Comparison of ENCODE assay signal across 8 cellular contexts in genomic region chr3:180036678-180037455, GRCh38. TPM values are rescaled to one million over a fixed set of nuclear protein-coding genes. Genes with fewer than 3 reads are reported as not detected.
DNase-seq lines count a peak whose midpoint lies in the region; ATAC-seq and TF ChIP-seq lines count a peak whose summit lies in the region.

A gene with protein sequence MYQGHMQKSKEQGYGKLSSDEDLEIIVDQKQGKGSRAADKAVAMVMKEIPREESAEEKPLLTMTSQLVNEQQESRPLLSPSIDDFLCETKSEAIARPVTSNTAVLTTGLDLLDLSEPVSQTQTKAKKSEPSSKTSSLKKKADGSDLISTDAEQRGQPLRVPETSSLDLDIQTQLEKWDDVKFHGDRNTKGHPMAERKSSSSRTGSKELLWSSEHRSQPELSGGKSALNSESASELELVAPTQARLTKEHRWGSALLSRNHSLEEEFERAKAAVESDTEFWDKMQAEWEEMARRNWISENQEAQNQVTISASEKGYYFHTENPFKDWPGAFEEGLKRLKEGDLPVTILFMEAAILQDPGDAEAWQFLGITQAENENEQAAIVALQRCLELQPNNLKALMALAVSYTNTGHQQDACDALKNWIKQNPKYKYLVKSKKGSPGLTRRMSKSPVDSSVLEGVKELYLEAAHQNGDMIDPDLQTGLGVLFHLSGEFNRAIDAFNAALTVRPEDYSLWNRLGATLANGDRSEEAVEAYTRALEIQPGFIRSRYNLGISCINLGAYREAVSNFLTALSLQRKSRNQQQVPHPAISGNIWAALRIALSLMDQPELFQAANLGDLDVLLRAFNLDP (minus strand): TSS chr3:180036937. CDS start chr3:180036599, 338 bp downstream.

- intact Hi-C loops in lower lobe of right lung (cut with DNase I): no loop called here

- peaks cover 6 to 14% (median 10%) of the 10 kb centered on the region in 3 donors for H3K4me1 Mint-ChIP-seq in IgD-negative memory B cell
- H3K4me1 Mint-ChIP-seq in stimulated activated naive CD8-positive, alpha-beta T cell treated with anti-CD3 and anti-CD28 coated beads, Interleukin-15, Interleukin-2, amounts not matched to agents 100 ng/mL and 50 ng/mL, for 24 hours (ENCODE audit: low read depth): peaks cover 14% of the 10 kb centered on the region

- peaks cover 0 to 4% (median 2%) of the 10 kb centered on the region in 3 donors for H3K9me3 Mint-ChIP-seq in IgD-negative memory B cell
- no peaks in the 10 kb centered on the region for H3K9me3 Mint-ChIP-seq in stimulated activated naive CD8-positive, alpha-beta T cell treated with anti-CD3 and anti-CD28 coated beads, Interleukin-15, Interleukin-2, amounts not matched to agents 100 ng/mL and 50 ng/mL, for 24 hours

- peak within 1 kb of the TSS in 3 of 4 donors; percentile 22 to 68 (median 28) for H3K4me3 Mint-ChIP-seq in IgD-negative memory B cell
- peak within 1 kb of the TSS; percentile 64 for H3K4me3 Mint-ChIP-seq in stimulated activated naive CD8-positive, alpha-beta T cell treated with anti-CD3 and anti-CD28 coated beads, Interleukin-15, Interleukin-2, amounts not matched to agents 100 ng/mL and 50 ng/mL, for 24 hours

- H3K27ac Mint-ChIP-seq in IgD-negative memory B cell: no peak within 1 kb of the TSS
- no peak within 1 kb of the TSS for H3K27ac Mint-ChIP-seq in stimulated activated naive CD8-positive, alpha-beta T cell treated with anti-CD3 and anti-CD28 coated beads, Interleukin-15, Interleukin-2, amounts not matched to agents 100 ng/mL and 50 ng/mL, for 24 hours

- no peaks in the 10 kb centered on the region for H3K4me1 ChIP-seq in ES-I3 (ENCODE audit: insufficient read depth, low read length)
- H3K4me1 ChIP-seq in lower lobe of right lung: peaks cover 9% of the 10 kb centered on the region

- H3K9me3 ChIP-seq in ES-I3 (ENCODE audit: control insufficient read depth, insufficient read depth, low read length): no peaks in the 10 kb centered on the region
- no peaks in the 10 kb centered on the region for H3K9me3 ChIP-seq in lower lobe of right lung

- H3K36me3 Mint-ChIP-seq in IgD-negative memory B cell: no peaks in the 10 kb centered on the region
- no peaks in the 10 kb centered on the region for H3K36me3 Mint-ChIP-seq in stimulated activated naive CD8-positive, alpha-beta T cell treated with anti-CD3 and anti-CD28 coated beads, Interleukin-15, Interleukin-2, amounts not matched to agents 100 ng/mL and 50 ng/mL, for 24 hours (ENCODE audit: low read depth)

- TF ChIP-seq CTCF in lower lobe of right lung (IDR thresholded peaks at IDR 0.05): no peak

- H3K27me3 Mint-ChIP-seq in IgD-negative memory B cell: peaks cover 36% of the 10 kb centered on the region
- H3K27me3 Mint-ChIP-seq in stimulated activated naive CD8-positive, alpha-beta T cell treated with anti-CD3 and anti-CD28 coated beads, Interleukin-15, Interleukin-2, amounts not matched to agents 100 ng/mL and 50 ng/mL, for 24 hours: peaks cover 70% of the 10 kb centered on the region

- peak within 1 kb of the TSS; percentile 50 for H3K9ac ChIP-seq in ES-I3 (ENCODE audit: low read depth, low read length)

- H3K4me3 ChIP-seq in lower lobe of right lung: peak within 1 kb of the TSS; percentile 18

- DNase-seq in SHP77 (lab: John Stamatoyannopoulos, UW) (peak; percentile 75 to 92), cerebellum (ENCODE audit: low spot score) (peak; percentile 25), lower lobe of right lung (peak; percentile 57), AML-193 (lab: John Stamatoyannopoulos, UW) (no peak)

- H3K27me3 ChIP-seq in lower lobe of right lung (ENCODE audit: low read depth): peaks cover 50% of the 10 kb centered on the region

- no peaks in the 10 kb centered on the region for H3K36me3 ChIP-seq in ES-I3 (ENCODE audit: insufficient read depth, low read length)
- H3K36me3 ChIP-seq in lower lobe of right lung: no peaks in the 10 kb centered on the region

- peak; percentile 67 for ATAC-seq in GM21619 (IDR thresholded peaks at IDR 0.05; ENCODE audit: unreplicated experiment)
- ATAC-seq in lower lobe of right lung: peak; percentile 85 to 86

- H3K27ac ChIP-seq in lower lobe of right lung: no peak within 1 kb of the TSS

RNA-seq across cellular contexts. Expression of the gene that starts here (rescaled TPM):
- polyA plus RNA-seq in IgD-negative memory B cell: not detected
- total RNA-seq in cerebellum (5.3 TPM), lower lobe of right lung (not detected)

Comparison
In these comparisons a context has a peak if more than half of its experiments do, and no peak if none do; other contexts are left out.
1. Peak in DNase-seq, ATAC-seq and H3K4me3 ChIP-seq in lower lobe of right lung; RNA of the gene not detected or under 1 TPM.
2. DNase-seq: peak in SHP77 (2 of 2) and cerebellum (single experiment); none in AML-193 (0 of 2).